Comparison of ENCODE assay signal across 1 cellular context in the genomic region with DNA sequence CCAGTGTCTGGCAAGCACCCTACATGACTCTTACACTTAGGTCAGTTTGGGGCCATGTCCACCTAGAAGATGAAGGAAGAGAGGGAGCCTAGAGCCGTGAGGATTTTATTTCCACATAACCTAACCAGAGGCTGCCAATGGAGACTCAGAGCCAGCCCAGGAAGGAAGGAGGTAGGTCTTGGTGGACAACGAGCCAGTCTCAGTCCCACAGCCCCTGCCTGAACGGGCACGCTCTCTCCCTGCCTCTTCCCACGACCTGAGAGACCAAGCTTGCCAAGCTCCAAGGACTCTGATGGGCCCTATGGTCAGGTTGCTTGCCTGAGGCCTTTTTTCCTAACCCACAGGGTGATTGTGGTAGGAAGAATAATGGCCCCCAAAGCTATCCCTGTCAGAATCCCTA.
TF ChIP-seq lines count a peak whose summit lies in the region.

No MANE protein-coding gene starts in this region.

TF ChIP-seq in SK-N-SH treated with all-trans-retinoic acid at 6 μM for 48 hours, 23 proteins besides CTCF, POLR2A, EP300 and RAD21 (continued from another document):
- TF ChIP-seq, protein P1, sequence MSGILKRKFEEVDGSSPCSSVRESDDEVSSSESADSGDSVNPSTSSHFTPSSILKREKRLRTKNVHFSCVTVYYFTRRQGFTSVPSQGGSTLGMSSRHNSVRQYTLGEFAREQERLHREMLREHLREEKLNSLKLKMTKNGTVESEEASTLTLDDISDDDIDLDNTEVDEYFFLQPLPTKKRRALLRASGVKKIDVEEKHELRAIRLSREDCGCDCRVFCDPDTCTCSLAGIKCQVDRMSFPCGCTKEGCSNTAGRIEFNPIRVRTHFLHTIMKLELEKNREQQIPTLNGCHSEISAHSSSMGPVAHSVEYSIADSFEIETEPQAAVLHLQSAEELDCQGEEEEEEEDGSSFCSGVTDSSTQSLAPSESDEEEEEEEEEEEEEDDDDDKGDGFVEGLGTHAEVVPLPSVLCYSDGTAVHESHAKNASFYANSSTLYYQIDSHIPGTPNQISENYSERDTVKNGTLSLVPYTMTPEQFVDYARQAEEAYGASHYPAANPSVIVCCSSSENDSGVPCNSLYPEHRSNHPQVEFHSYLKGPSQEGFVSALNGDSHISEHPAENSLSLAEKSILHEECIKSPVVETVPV (CRISPR knock-in tag; IDR thresholded peaks at IDR 0.05): no peak
- TF ChIP-seq SNAI2 (CRISPR knock-in tag; IDR thresholded peaks at IDR 0.05): no peak
- no peak for TF ChIP-seq BACH2 (CRISPR knock-in tag; IDR thresholded peaks at IDR 0.05; ENCODE audit: borderline replicate concordance)
- no peak for TF ChIP-seq ZFP3 (CRISPR knock-in tag; IDR thresholded peaks at IDR 0.05)
- no peak for TF ChIP-seq ZFP30 (CRISPR knock-in tag; IDR thresholded peaks at IDR 0.05)
